Comparison of ENCODE assay signal across 8 cellular contexts in the genomic region with DNA sequence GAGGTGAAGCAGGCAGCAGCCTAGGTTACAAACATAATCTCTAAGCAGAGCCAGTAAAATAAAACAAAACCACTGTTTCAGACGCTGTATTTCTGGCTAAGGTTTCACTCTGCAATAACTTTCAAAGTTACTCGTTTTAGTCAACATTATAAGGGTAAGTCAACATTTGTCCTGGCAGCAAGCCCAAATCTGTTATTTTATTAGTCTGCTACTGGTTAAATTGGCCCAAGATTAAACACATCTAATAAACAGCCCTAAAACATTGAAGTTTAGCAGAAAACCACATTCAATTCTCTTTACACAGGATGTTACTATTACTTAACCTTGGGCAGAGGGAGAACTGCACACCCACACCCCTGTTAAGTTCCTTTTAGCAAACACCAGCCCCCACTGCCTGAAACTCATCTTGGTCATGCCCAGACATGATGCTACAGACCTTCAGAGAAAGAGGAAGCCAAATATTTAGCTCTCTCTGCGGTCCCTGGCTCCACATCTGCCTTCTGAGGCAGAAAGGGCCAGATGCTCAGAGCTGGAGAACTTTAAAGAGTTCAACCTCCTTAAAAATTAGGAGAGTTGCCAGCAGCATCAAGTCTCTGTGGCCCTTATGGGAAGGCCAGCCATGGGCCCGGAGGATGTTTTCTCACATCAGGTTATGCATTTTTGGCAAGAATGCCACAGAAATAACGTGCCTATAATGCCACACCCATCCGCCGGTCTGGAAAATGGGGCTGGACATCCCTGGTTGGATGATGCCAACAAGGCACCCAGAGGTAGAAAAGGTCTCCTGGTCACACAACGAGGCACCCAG.
DNase-seq lines count a peak whose midpoint lies in the region; ATAC-seq and TF ChIP-seq lines count a peak whose summit lies in the region.

No MANE protein-coding gene starts in this region.

- H3K36me3 ChIP-seq in SU-DHL-6 (ENCODE audit: low read length) = no peaks in the 10 kb centered on the region

- TF ChIP-seq CTCF in SU-DHL-6 (IDR thresholded peaks at IDR 0.05; ENCODE audit: insufficient read depth, low read length, poor library complexity, severe bottlenecking) (no peak), astrocyte of the cerebellum (IDR thresholded peaks at IDR 0.05; ENCODE audit: low read depth, low read length, missing control alignments) (no peak)

- peak; percentile 61 for DNase-seq in COLO829 (ENCODE audit: low spot score)
- DNase-seq in HuH-7 (ENCODE audit: low spot score) = peak; percentile 10
- peak; percentile 57 for DNase-seq in astrocyte of the cerebellum (ENCODE audit: low read depth)
- peak; percentile 13 for DNase-seq in kidney glomerular epithelial cell (lab: John Stamatoyannopoulos, UW)
- peak; percentile 18 to 47 (median 38) for DNase-seq in stimulated activated CD4-positive, alpha-beta T cell treated with anti-CD3 and anti-CD28 coated beads, TNF-alpha, amount 100 ng/mL, for 1 hour (ENCODE audit: low read depth in 3 of 3, low spot score in 1 of 3)
- DNase-seq in cerebellar nuclear complex (lab: John Stamatoyannopoulos, UW) = no peak

- no peak overlapping the region for H2AFZ ChIP-seq in SU-DHL-6 (ENCODE audit: low read depth, low read length, severe bottlenecking)

- peak; percentile 97 for ATAC-seq in GM21390 (IDR thresholded peaks at IDR 0.05; ENCODE audit: unreplicated experiment)

- peak overlapping the region; percentile 31; the same call in 1 of the 2 replicates for H3K9ac ChIP-seq in SU-DHL-6 (ENCODE audit: low read length)

- no peaks in the 10 kb centered on the region for H3K9me2 ChIP-seq in SU-DHL-6 (replicated peaks; ENCODE audit: insufficient read depth, low read length)

- no peak overlapping the region for H3K4me3 ChIP-seq in SU-DHL-6 (ENCODE audit: insufficient read depth, low read length, poor library complexity, severe bottlenecking)
- no peak overlapping the region for H3K4me3 ChIP-seq in astrocyte of the cerebellum (ENCODE audit: low read depth, low read length)

- H4K20me1 ChIP-seq in SU-DHL-6 (ENCODE audit: low read depth, low read length) = no peaks in the 10 kb centered on the region

- H3K27me3 ChIP-seq in SU-DHL-6 (ENCODE audit: low read length) = no peaks in the 10 kb centered on the region

- H3K4me2 ChIP-seq in SU-DHL-6 (ENCODE audit: low read depth, low read length, poor library complexity, severe bottlenecking) = peak overlapping the region; percentile 45

- in situ Hi-C loops in astrocyte of the cerebellum (cut with HindIII; ENCODE audit: low sequenced_read_pairs) = no loop called here

- no peaks in the 10 kb centered on the region for H3K9me3 ChIP-seq in SU-DHL-6 (ENCODE audit: insufficient read depth, low read length)

- H3F3A ChIP-seq in SU-DHL-6 (ENCODE audit: insufficient read depth) = peaks cover 6% of the 10 kb centered on the region

- peak overlapping the region; percentile 84 for H3K27ac ChIP-seq in SU-DHL-6 (ENCODE audit: low read depth, low read length)

- H3K79me2 ChIP-seq in SU-DHL-6 (ENCODE audit: insufficient read depth, low read length) = no peaks in the 10 kb centered on the region

Comparison
In these comparisons a context has a peak if more than half of its experiments do, and no peak if none do; other contexts are left out.
1. DNase-seq: peak in COLO829 (single experiment), HuH-7 (single experiment), astrocyte of the cerebellum (single experiment), kidney glomerular epithelial cell (single experiment) and stimulated activated CD4-positive, alpha-beta T cell treated with anti-CD3 and anti-CD28 coated beads, TNF-alpha, amount 100 ng/mL, for 1 hour (3 of 3); none in cerebellar nuclear complex (0 of 2).